Comparison of ENCODE assay signal across 8 cellular contexts in the genomic region with DNA sequence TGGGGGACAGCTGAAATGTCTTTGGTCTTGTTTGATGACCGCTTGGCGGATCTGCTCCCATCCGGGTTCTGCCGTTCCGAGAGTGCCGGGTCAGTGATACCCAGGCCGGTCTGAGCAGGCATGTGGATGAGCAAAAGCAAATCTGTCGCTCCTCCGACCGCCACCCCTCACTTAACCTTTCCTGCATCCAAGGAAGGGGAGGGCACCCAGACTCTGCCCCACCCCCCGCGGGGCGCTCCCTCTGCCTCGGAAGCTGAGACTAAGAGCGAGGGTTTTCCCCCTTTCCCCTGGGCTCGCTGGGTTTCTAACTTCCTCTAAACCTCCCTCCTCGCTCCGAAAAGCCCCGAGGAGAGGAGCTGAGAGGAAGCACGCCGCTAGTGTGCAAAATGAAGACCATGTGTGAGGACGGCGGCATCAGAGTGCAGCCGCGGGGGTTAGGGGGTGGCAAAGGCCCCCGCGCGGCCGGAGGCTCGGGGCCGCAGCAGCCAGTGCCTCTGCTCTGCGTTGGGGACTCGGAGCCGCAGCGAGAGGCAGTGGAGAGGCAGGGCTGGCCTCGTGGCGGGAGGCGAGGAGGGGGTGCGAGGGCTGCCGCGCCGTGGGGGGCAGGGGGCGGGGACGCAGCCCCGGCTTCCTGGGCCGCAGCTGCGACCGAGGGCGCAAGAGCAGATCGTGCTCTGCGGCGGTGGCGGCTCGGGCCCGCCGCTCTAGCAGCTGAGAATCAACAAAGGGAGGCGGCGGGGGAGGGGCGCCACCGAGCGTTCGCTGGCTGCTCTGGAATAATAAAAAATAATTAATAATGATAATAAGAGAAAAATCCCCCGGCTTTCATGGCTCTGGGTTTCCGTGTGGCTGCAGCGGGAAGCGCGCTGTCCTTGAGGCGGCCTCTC. TPM values are rescaled to one million over a fixed set of nuclear protein-coding genes. Genes with fewer than 3 reads are reported as not detected.
DNase-seq lines count a peak whose midpoint lies in the region; ATAC-seq and TF ChIP-seq lines count a peak whose summit lies in the region.

No MANE protein-coding gene starts in this region.

- no peak overlapping the region for H3K23ac ChIP-seq in trophoblast cell (ENCODE audit: low read length)

- peak overlapping the region; percentile 67 for H3K4me3 ChIP-seq in OCI-LY7 (ENCODE audit: low read depth, low read length, poor library complexity, severe bottlenecking)
- peak overlapping the region; percentile 43 for H3K4me3 ChIP-seq in cardiac muscle cell
- H3K4me3 ChIP-seq in trophoblast cell (ENCODE audit: low read depth, low read length), result no peak overlapping the region

- intact Hi-C loops in OCI-LY7 (cut with micrococcal nuclease; ENCODE audit: unreplicated experiment), result loop anchor here (2.0 kb wide), 2 partner anchors 15 to 55 kb away; no protein-coding TSS in a partner anchor

- H3K9me3 Mint-ChIP-seq in activated naive CD4-positive, alpha-beta T cell treated with anti-CD3 and anti-CD28 coated beads, Interleukin-2, amount 50 U/mL, for 24 hours, result no peaks in the 10 kb centered on the region

- ATAC-seq in HG02870 (IDR thresholded peaks at IDR 0.05; ENCODE audit: unreplicated experiment), result peak; percentile 65
- ATAC-seq in HG03457 (IDR thresholded peaks at IDR 0.05; ENCODE audit: unreplicated experiment), result no peak

- H2BK5ac ChIP-seq in trophoblast cell (ENCODE audit: low read depth, low read length, poor library complexity), result no peak overlapping the region

- H2BK12ac ChIP-seq in trophoblast cell (ENCODE audit: low read length), result peak overlapping the region; percentile 35

- TF ChIP-seq CTCF in OCI-LY7 (conservative IDR thresholded peaks at IDR 0.05; ENCODE audit: low read length) (peak; percentile 38; the same call in 1 of the 2 replicates), cardiac muscle cell (IDR thresholded peaks at IDR 0.05; ENCODE audit: low read depth, low read length) (no peak)

- H4K12ac ChIP-seq in trophoblast cell (ENCODE audit: low read depth, low read length), result no peak overlapping the region

- peak overlapping the region; percentile 94 for H3K27ac ChIP-seq in OCI-LY7 (ENCODE audit: low read depth, low read length, poor library complexity, severe bottlenecking)
- peak overlapping the region; percentile 76 for H3K27ac ChIP-seq in cardiac muscle cell
- H3K27ac ChIP-seq in trophoblast cell (ENCODE audit: low read depth, low read length), result no peak overlapping the region

- H4K8ac ChIP-seq in trophoblast cell (ENCODE audit: low read depth, low read length), result no peak overlapping the region

- no peak overlapping the region for H2AK5ac ChIP-seq in trophoblast cell (ENCODE audit: low read length)

- no peaks in the 10 kb centered on the region for H3K36me3 Mint-ChIP-seq in activated naive CD4-positive, alpha-beta T cell treated with anti-CD3 and anti-CD28 coated beads, Interleukin-2, amount 50 U/mL, for 24 hours

- peaks cover 16% of the 10 kb centered on the region for H3K4me1 Mint-ChIP-seq in activated naive CD4-positive, alpha-beta T cell treated with anti-CD3 and anti-CD28 coated beads, Interleukin-2, amount 50 U/mL, for 24 hours

- DNase-seq in NCI-H748 (lab: John Stamatoyannopoulos, UW; ENCODE audit: unreplicated experiment) (peak; percentile 88), NCI-H748 treated with DMSO at 0.1 percent for 48 hours (lab: John Stamatoyannopoulos, UW) (no peak), OCI-LY7 (ENCODE audit: low spot score) (peak; percentile 79), cardiac muscle cell (ENCODE audit: low read depth in 1 of 2, low spot score in 1 of 2) (peak; percentile 56 to 68), trophoblast cell (no peak)

- no CpG with 5 or more reads among the region's 68 CpGs for WGBS in trophoblast cell (ENCODE audit: extremely low coverage, insufficient coverage, insufficient read length)

- no peak overlapping the region for H3K18ac ChIP-seq in trophoblast cell (ENCODE audit: low read length)

- no peaks in the 10 kb centered on the region for H3K9me2 ChIP-seq in OCI-LY7 (ENCODE audit: insufficient read depth, low read length)

- H3K9ac ChIP-seq in trophoblast cell (ENCODE audit: low read length), result no peak overlapping the region

- no TSS peak for BruUV-seq in OCI-LY7 (replicated peaks; lab: Mats Ljungman, UMichigan)

- H3K4me3 Mint-ChIP-seq in activated naive CD4-positive, alpha-beta T cell treated with anti-CD3 and anti-CD28 coated beads, Interleukin-2, amount 50 U/mL, for 24 hours, result peak overlapping the region; percentile 82

- H3K4me2 ChIP-seq in OCI-LY7 (ENCODE audit: low read length) (peak overlapping the region; percentile 97), trophoblast cell (ENCODE audit: low read length) (peak overlapping the region; percentile 63)

- H3K4me1 ChIP-seq in OCI-LY7 (ENCODE audit: insufficient read depth, low read length, poor library complexity, severe bottlenecking) (peaks cover 73% of the 10 kb centered on the region), cardiac muscle cell (ENCODE audit: low read depth) (peaks cover 38% of the 10 kb centered on the region), trophoblast cell (ENCODE audit: control insufficient read depth in 1 of 2, insufficient read depth in 2 of 2, low read length in 2 of 2) (peaks cover 43 to 44% of the 10 kb centered on the region in 2 experiments)

- H3K36me3 ChIP-seq in OCI-LY7 (ENCODE audit: insufficient read depth, low read length), result no peaks in the 10 kb centered on the region
- H3K36me3 ChIP-seq in cardiac muscle cell, result no peaks in the 10 kb centered on the region
- no peaks in the 10 kb centered on the region for H3K36me3 ChIP-seq in trophoblast cell (ENCODE audit: control insufficient read depth in 1 of 2, insufficient read depth in 2 of 2, low read length in 2 of 2)

- peaks cover 7% of the 10 kb centered on the region for H3K79me1 ChIP-seq in trophoblast cell (ENCODE audit: low read length)

- no peaks in the 10 kb centered on the region for H4K20me1 ChIP-seq in OCI-LY7 (ENCODE audit: insufficient read depth, low read length)

- POLR2A ChIA-PET in OCI-LY7 (lab: Charles Lee), result interaction anchor here (0.6 to 2.6 kb wide), 5 partner anchors 10 to 57 kb away, joined by 3 to 15 read pairs (median 4); no protein-coding TSS in a partner anchor

- H3K27me3 Mint-ChIP-seq in activated naive CD4-positive, alpha-beta T cell treated with anti-CD3 and anti-CD28 coated beads, Interleukin-2, amount 50 U/mL, for 24 hours, result no peaks in the 10 kb centered on the region

- H3K14ac ChIP-seq in trophoblast cell (ENCODE audit: low read length), result no peak overlapping the region

- H2BK120ac ChIP-seq in trophoblast cell (ENCODE audit: insufficient read depth, low read length, poor library complexity), result no peak overlapping the region

- H3K4ac ChIP-seq in trophoblast cell (ENCODE audit: low read depth, low read length), result no peak overlapping the region

- H4K91ac ChIP-seq in trophoblast cell (ENCODE audit: low read depth, low read length), result no peak overlapping the region

- H3K27me3 ChIP-seq in cardiac muscle cell (peaks cover 7% of the 10 kb centered on the region), trophoblast cell (ENCODE audit: insufficient read depth, low read length) (peaks cover 34% of the 10 kb centered on the region)

- H2AFZ ChIP-seq in OCI-LY7 (ENCODE audit: low read length) (peak overlapping the region; percentile 50; the same call in 1 of the 2 replicates), trophoblast cell (ENCODE audit: insufficient read depth, low read length, poor library complexity) (no peak overlapping the region)

- CTCF ChIA-PET in OCI-LY7 (lab: Charles Lee; ENCODE audit: unreplicated experiment), result interaction anchor here (0.6 kb wide), 2 partner anchors 13 to 140 kb away, joined by 3 read pairs; no protein-coding TSS in a partner anchor

- no peaks in the 10 kb centered on the region for H3K79me2 ChIP-seq in OCI-LY7 (ENCODE audit: insufficient read depth, low read depth, low read length)
- H3K79me2 ChIP-seq in trophoblast cell (ENCODE audit: control insufficient read depth, insufficient read depth, low read length, poor library complexity), result peaks cover 3% of the 10 kb centered on the region

- H3K27ac Mint-ChIP-seq in activated naive CD4-positive, alpha-beta T cell treated with anti-CD3 and anti-CD28 coated beads, Interleukin-2, amount 50 U/mL, for 24 hours, result peak overlapping the region; percentile 46

- H3K9me3 ChIP-seq in OCI-LY7 (ENCODE audit: low read length), result no peaks in the 10 kb centered on the region
- no peaks in the 10 kb centered on the region for H3K9me3 ChIP-seq in cardiac muscle cell (ENCODE audit: low read depth)
- H3K9me3 ChIP-seq in trophoblast cell (ENCODE audit: insufficient read depth, low read depth, low read length), result no peaks in the 10 kb centered on the region

RNA-seq across cellular contexts. Expression of a gene that starts 55.8 kb away (rescaled TPM):
- total RNA-seq in OCI-LY7 (2014; rRNA removed; shearing (Covaris generic)), result 55.6 and 64.3 TPM in 2 replicates
- total RNA-seq in OCI-LY7 (2022) (48.0 and 52.2 TPM in 2 replicates), cardiac muscle cell (56.3 and 90.5 TPM in 2 replicates)
- 30.0 and 43.1 TPM in 2 replicates for polyA plus RNA-seq in cardiac muscle cell
- polyA plus RNA-seq in trophoblast cell (2013), result 5.9 and 6.1 TPM in 2 replicates

Comparison
In these comparisons a context has a peak if more than half of its experiments do, and no peak if none do; other contexts are left out.
1. DNase-seq: peak in NCI-H748 (single experiment), OCI-LY7 (single experiment) and cardiac muscle cell (2 of 2); none in NCI-H748 treated with DMSO at 0.1 percent for 48 hours (single experiment) and trophoblast cell (0 of 2).